Comparison of ENCODE assay signal across 8 cellular contexts in genomic region chr19:45079911-45080469, GRCh38. TPM values are rescaled to one million over a fixed set of nuclear protein-coding genes. Genes with fewer than 3 reads are reported as not detected.
DNase-seq lines count a peak whose midpoint lies in the region; ATAC-seq and TF ChIP-seq lines count a peak whose summit lies in the region.

No MANE protein-coding gene starts in this region.

- H3K4me3 Mint-ChIP-seq in activated CD4-positive, alpha-beta T cell treated with anti-CD3 and anti-CD28 coated beads, Interleukin-2, amount 10 ng/mL, durations not matched to agents 24 days and 14 days: peak overlapping the region; percentile 100
- H3K4me3 Mint-ChIP-seq in activated naive CD8-positive, alpha-beta T cell treated with anti-CD3 and anti-CD28 coated beads, Interleukin-2, amount 10 ng/mL, durations not matched to agents 7 days and 5 days: peak overlapping the region; percentile 96

- ATAC-seq in activated naive CD8-positive, alpha-beta T cell treated with anti-CD3 and anti-CD28 coated beads, Interleukin-2, amount 10 ng/mL, durations not matched to agents 7 days and 5 days (ENCODE audit: low read depth): no peak
- peak; percentile 51 for ATAC-seq in left colon
- no peak for ATAC-seq in thoracic aorta (ENCODE audit: insufficient number of reproducible peaks, low FRiP score, low read depth)

- H3K4me3 ChIP-seq in thoracic aorta: peak overlapping the region; percentile 89

- H3K27me3 ChIP-seq in thoracic aorta (replicated peaks; ENCODE audit: insufficient read depth): no peaks in the 10 kb centered on the region

- H3K27ac Mint-ChIP-seq in activated CD4-positive, alpha-beta T cell treated with anti-CD3 and anti-CD28 coated beads, Interleukin-2, amount 10 ng/mL, durations not matched to agents 24 days and 14 days: peak overlapping the region; percentile 94
- H3K27ac Mint-ChIP-seq in activated naive CD8-positive, alpha-beta T cell treated with anti-CD3 and anti-CD28 coated beads, Interleukin-2, amount 10 ng/mL, durations not matched to agents 7 days and 5 days: peak overlapping the region; percentile 85

- peak; percentile 67 for DNase-seq in activated CD4-positive, alpha-beta T cell treated with anti-CD3 and anti-CD28 coated beads, Interleukin-2, amount 10 ng/mL, durations not matched to agents 24 days and 14 days
- DNase-seq in activated CD4-positive, alpha-beta T cell treated with anti-CD3 and anti-CD28 coated beads for 48 hours: no peak
- DNase-seq in activated naive CD8-positive, alpha-beta T cell treated with anti-CD3 and anti-CD28 coated beads, Interleukin-2, amount 10 ng/mL, durations not matched to agents 7 days and 5 days: no peak
- DNase-seq in left colon (peak; percentile 51 to 61), thoracic aorta (ENCODE audit: low spot score) (no peak), hippocampal formation (lab: John Stamatoyannopoulos, UW) (no peak), islet precursor cell (no peak)
- DNase-seq in stimulated activated CD4-positive, alpha-beta T cell treated with anti-CD3 and anti-CD28 coated beads, Interleukin-4, amount 100 ng/mL, for 24 hours: no peak

- peaks cover 20% of the 10 kb centered on the region for H3K36me3 Mint-ChIP-seq in activated CD4-positive, alpha-beta T cell treated with anti-CD3 and anti-CD28 coated beads, Interleukin-2, amount 10 ng/mL, durations not matched to agents 24 days and 14 days (ENCODE audit: low read depth)
- H3K36me3 Mint-ChIP-seq in activated naive CD8-positive, alpha-beta T cell treated with anti-CD3 and anti-CD28 coated beads, Interleukin-2, amount 10 ng/mL, durations not matched to agents 7 days and 5 days: peaks cover 12% of the 10 kb centered on the region

- H3K27ac ChIP-seq in thoracic aorta: no peak overlapping the region

- no peak for TF ChIP-seq CTCF in thoracic aorta (IDR thresholded peaks at IDR 0.05)

- no peaks in the 10 kb centered on the region for H3K9me3 ChIP-seq in thoracic aorta

- intact Hi-C loops in activated CD4-positive, alpha-beta T cell treated with anti-CD3 and anti-CD28 coated beads, Interleukin-2, amount 10 ng/mL, durations not matched to agents 24 days and 14 days (cut with micrococcal nuclease): loop anchor here (1.0 to 5.0 kb wide), 6 partner anchors 11 to 1313 kb away; partner anchors contain the start of genes BLOC1S3, CLASRP, RELB and TRAPPC6A
- intact Hi-C loops in left colon (cut with DNase I, micrococcal nuclease): no loop called here

- no peaks in the 10 kb centered on the region for H3K27me3 Mint-ChIP-seq in activated CD4-positive, alpha-beta T cell treated with anti-CD3 and anti-CD28 coated beads, Interleukin-2, amount 10 ng/mL, durations not matched to agents 24 days and 14 days
- H3K27me3 Mint-ChIP-seq in activated naive CD8-positive, alpha-beta T cell treated with anti-CD3 and anti-CD28 coated beads, Interleukin-2, amount 10 ng/mL, durations not matched to agents 7 days and 5 days: no peaks in the 10 kb centered on the region

- POLR2A ChIA-PET in activated naive CD8-positive, alpha-beta T cell treated with anti-CD3 and anti-CD28 coated beads, Interleukin-2, amount 10 ng/mL, durations not matched to agents 7 days and 5 days (lab: Charles Lee): interaction anchor here (0.6 to 2.5 kb wide), 6 partner anchors 13 to 165 kb away, joined by 3 to 15 read pairs (median 4); partner anchors contain the start of genes PPP1R37 and TRAPPC6A

- H3K36me3 ChIP-seq in thoracic aorta: peaks cover 7% of the 10 kb centered on the region

- peaks cover 16 to 33% of the 10 kb centered on the region in 2 donors for H3K4me1 ChIP-seq in thoracic aorta (ENCODE audit: control insufficient read depth in 1 of 2, low read depth in 2 of 2)

- H3K4me1 Mint-ChIP-seq in activated CD4-positive, alpha-beta T cell treated with anti-CD3 and anti-CD28 coated beads, Interleukin-2, amount 10 ng/mL, durations not matched to agents 24 days and 14 days: peaks cover 31% of the 10 kb centered on the region
- H3K4me1 Mint-ChIP-seq in activated naive CD8-positive, alpha-beta T cell treated with anti-CD3 and anti-CD28 coated beads, Interleukin-2, amount 10 ng/mL, durations not matched to agents 7 days and 5 days: peaks cover 27% of the 10 kb centered on the region

- H3K9me3 Mint-ChIP-seq in activated CD4-positive, alpha-beta T cell treated with anti-CD3 and anti-CD28 coated beads, Interleukin-2, amount 10 ng/mL, durations not matched to agents 24 days and 14 days: no peaks in the 10 kb centered on the region
- no peaks in the 10 kb centered on the region for H3K9me3 Mint-ChIP-seq in activated naive CD8-positive, alpha-beta T cell treated with anti-CD3 and anti-CD28 coated beads, Interleukin-2, amount 10 ng/mL, durations not matched to agents 7 days and 5 days

RNA-seq across cellular contexts. Expression of gene GEMIN7, which starts 0.9 kb away (rescaled TPM):
- 51.5 and 54.3 TPM in 2 replicates for total RNA-seq in activated CD4-positive, alpha-beta T cell treated with anti-CD3 and anti-CD28 coated beads, Interleukin-2, amount 10 ng/mL, durations not matched to agents 24 days and 14 days
- total RNA-seq in activated naive CD8-positive, alpha-beta T cell treated with anti-CD3 and anti-CD28 coated beads, Interleukin-2, amount 10 ng/mL, durations not matched to agents 7 days and 5 days: 10 to 100 TPM; 24.8 to 26.2 TPM
- total RNA-seq in left colon: 10 to 100 TPM; 18.1 to 22.8 TPM
- total RNA-seq in thoracic aorta: 10 to 100 TPM; 11.2 to 16.0 TPM

RNA-seq across cellular contexts. Expression of gene ZNF296, which starts 3.7 kb away (rescaled TPM):
- 4.7 and 5.3 TPM in 2 replicates for total RNA-seq in activated CD4-positive, alpha-beta T cell treated with anti-CD3 and anti-CD28 coated beads, Interleukin-2, amount 10 ng/mL, durations not matched to agents 24 days and 14 days
- 1 to 10 TPM; 4.8 TPM for total RNA-seq in activated naive CD8-positive, alpha-beta T cell treated with anti-CD3 and anti-CD28 coated beads, Interleukin-2, amount 10 ng/mL, durations not matched to agents 7 days and 5 days
- total RNA-seq in left colon: 1 to 10 TPM; 4.0 to 6.1 TPM
- total RNA-seq in thoracic aorta: 1 to 10 TPM; 1.5 to 1.8 TPM

RNA-seq across cellular contexts. Expression of gene PPP1R37, which starts 13.0 kb away (rescaled TPM):
- 20.3 and 21.8 TPM in 2 replicates for total RNA-seq in activated CD4-positive, alpha-beta T cell treated with anti-CD3 and anti-CD28 coated beads, Interleukin-2, amount 10 ng/mL, durations not matched to agents 24 days and 14 days
- 10 to 100 TPM; 29.5 to 31.9 TPM for total RNA-seq in activated naive CD8-positive, alpha-beta T cell treated with anti-CD3 and anti-CD28 coated beads, Interleukin-2, amount 10 ng/mL, durations not matched to agents 7 days and 5 days
- total RNA-seq in left colon (10 to 100 TPM; 31.6 to 33.1 TPM), thoracic aorta (10 to 100 TPM; 19.6 to 22.6 TPM)

RNA-seq across cellular contexts. Expression of gene CLASRP, which starts 41.1 kb away (rescaled TPM):
- 107 and 111 TPM in 2 replicates for total RNA-seq in activated CD4-positive, alpha-beta T cell treated with anti-CD3 and anti-CD28 coated beads, Interleukin-2, amount 10 ng/mL, durations not matched to agents 24 days and 14 days
- 100 to 1,000 TPM; 128 to 129 TPM for total RNA-seq in activated naive CD8-positive, alpha-beta T cell treated with anti-CD3 and anti-CD28 coated beads, Interleukin-2, amount 10 ng/mL, durations not matched to agents 7 days and 5 days
- total RNA-seq in left colon: 10 to 100 TPM; 65.3 to 92.8 TPM
- 100 to 1,000 TPM; 119 to 300 TPM for total RNA-seq in thoracic aorta

Comparison
In these comparisons a context has a peak if more than half of its experiments do, and no peak if none do; other contexts are left out.
1. DNase-seq: peak in activated CD4-positive, alpha-beta T cell treated with anti-CD3 and anti-CD28 coated beads, Interleukin-2, amount 10 ng/mL, durations not matched to agents 24 days and 14 days (single experiment) and left colon (2 of 2); none in activated CD4-positive, alpha-beta T cell treated with anti-CD3 and anti-CD28 coated beads for 48 hours (single experiment), activated naive CD8-positive, alpha-beta T cell treated with anti-CD3 and anti-CD28 coated beads, Interleukin-2, amount 10 ng/mL, durations not matched to agents 7 days and 5 days (single experiment), thoracic aorta (single experiment), hippocampal formation (0 of 2), stimulated activated CD4-positive, alpha-beta T cell treated with anti-CD3 and anti-CD28 coated beads, Interleukin-4, amount 100 ng/mL, for 24 hours (single experiment) and islet precursor cell (single experiment).